Comparison of ENCODE assay signal across 20 cellular contexts in the genomic region with DNA sequence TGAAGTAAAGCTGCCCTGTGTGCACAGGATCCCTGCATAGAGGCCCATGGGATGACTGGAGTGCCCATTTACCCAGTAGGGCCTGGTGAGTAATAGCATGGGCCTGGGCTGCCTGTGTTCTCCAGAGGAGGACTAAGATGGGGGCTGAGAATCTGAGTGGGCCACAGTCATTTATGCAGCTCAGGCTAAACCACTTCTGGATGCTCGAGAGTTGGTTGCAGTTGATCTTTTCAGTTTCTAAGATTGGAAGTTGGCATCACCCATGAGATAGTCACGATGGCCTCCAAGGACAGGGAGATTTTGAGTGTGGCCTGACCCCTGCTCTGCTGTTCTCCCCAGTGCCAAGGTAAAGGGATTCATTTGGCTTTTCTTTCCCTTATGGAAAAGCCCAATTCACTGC.
DNase-seq lines count a peak whose midpoint lies in the region; ATAC-seq, FAIRE-seq and TF ChIP-seq lines count a peak whose summit lies in the region.
"Had no signal": no experiment of that assay in that cellular context is flagged by ENCODE, and none has a peak within 500 bp of the region (broad histone marks: within the 10 kb centered on the region; RNA-seq: fewer than 3 reads in every experiment).

No MANE protein-coding gene starts in this region.

- no peaks in the 10 kb centered on the region for H3K9me3 Mint-ChIP-seq in CD4-positive, alpha-beta T cell
- H3K9me3 Mint-ChIP-seq: CD8-positive, alpha-beta memory T cell had no signal

- H3K4me3 ChIP-seq in heart right ventricle (no peak overlapping the region), right cardiac atrium (ENCODE audit: low read length) (no peak overlapping the region), coronary artery (no peak overlapping the region), keratinocyte (ENCODE audit: control insufficient read depth in 2 of 3, extremely low read depth in 1 of 3, insufficient read depth in 2 of 3, low read depth in 1 of 3, low read length in 3 of 3) (no peak overlapping the region), tibial artery (no peak overlapping the region)
- H3K4me3 ChIP-seq: A549 had no signal

- H3K9ac ChIP-seq in keratinocyte (ENCODE audit: control insufficient read depth, extremely low read depth, insufficient read depth, low read length) = no peak overlapping the region

- ATAC-seq in heart right ventricle = peak in 6 of 8 donors; percentile 51 to 70 (median 54)
- no peak for ATAC-seq in right cardiac atrium
- ATAC-seq in CD4-positive, alpha-beta T cell (ENCODE audit: poor library complexity) = no peak
- ATAC-seq: A549, HCT116, HepG2 had no signal

- 60 to 61% methylated on average over 2 of the region's 2 CpGs for WGBS in heart right ventricle, 2 donors
- 80% methylated on average over 2 of the region's 2 CpGs for WGBS in right cardiac atrium

- peak overlapping the region; percentile 30 for H2AFZ ChIP-seq in keratinocyte (ENCODE audit: control insufficient read depth, low read length)

- H3K4me1 ChIP-seq in heart right ventricle = peaks cover 0 to 14% (median 0%) of the 10 kb centered on the region in 9 donors
- H3K4me1 ChIP-seq in right cardiac atrium (ENCODE audit: control insufficient read depth, insufficient read depth, low read length) = no peaks in the 10 kb centered on the region
- H3K4me1 ChIP-seq in keratinocyte (ENCODE audit: control insufficient read depth, extremely low read depth, insufficient read depth, low read length) = peaks cover 27% of the 10 kb centered on the region
- H3K4me1 ChIP-seq in tibial artery = peaks cover 0 to 63% (median 26%) of the 10 kb centered on the region in 4 donors
- H3K4me1 ChIP-seq: A549 had no signal

- H3K27me3 Mint-ChIP-seq in CD4-positive, alpha-beta T cell = no peaks in the 10 kb centered on the region

- dilution Hi-C loops in keratinocyte (cut with MboI; ENCODE audit: extremely low pct_ligation_motif_present, low sequenced_read_pairs) = no loop called here

- H3K9me1 ChIP-seq in keratinocyte (ENCODE audit: control insufficient read depth, extremely low read depth, insufficient read depth, low read length) = no peaks in the 10 kb centered on the region

- H3K27ac ChIP-seq in heart right ventricle (no peak overlapping the region), right cardiac atrium (ENCODE audit: low read length) (no peak overlapping the region), coronary artery (peak overlapping the region; percentile 3 to 49), keratinocyte (ENCODE audit: control insufficient read depth, insufficient read depth, low read length) (no peak overlapping the region), tibial artery (peak overlapping the region; percentile 48 to 78)
- no peak overlapping the region for H3K27ac ChIP-seq in CD4-positive, alpha-beta T cell (ENCODE audit: low read depth, low read length)
- H3K27ac ChIP-seq: A549 had no signal

- intact Hi-C loops in heart right ventricle (cut with DNase I) = no loop called here
- intact Hi-C loops in right cardiac atrium (cut with DNase I) = no loop called here
- intact Hi-C loops in tibial artery (cut with DNase I; ENCODE audit: low total_unique reads) = no loop called here
- intact Hi-C loops in CD4-positive, alpha-beta T cell (cut with DNase I, micrococcal nuclease) = no loop called here

- H4K20me1 ChIP-seq in keratinocyte (ENCODE audit: control insufficient read depth, extremely low read depth, insufficient read depth, low read length) = no peaks in the 10 kb centered on the region

- H3K27ac Mint-ChIP-seq in CD4-positive, alpha-beta T cell = no peak overlapping the region
- H3K27ac Mint-ChIP-seq: CD14-positive monocyte; CD8-positive, alpha-beta memory T cell had no signal

- no peak for FAIRE-seq in keratinocyte (lab: Jason Lieb, UNC)
- FAIRE-seq: A549, GM12892, GM19239, H54, HepG2, HTR-8/SVneo had no signal

- TF ChIP-seq CTCF in heart right ventricle (IDR thresholded peaks at IDR 0.05) = no peak
- TF ChIP-seq CTCF in coronary artery (IDR thresholded peaks at IDR 0.05) = no peak
- no peak for TF ChIP-seq CTCF in keratinocyte (optimal IDR thresholded peaks at IDR 0.05 in 1 of 3, IDR thresholded peaks at IDR 0.05 in 1 of 3, conservative IDR thresholded peaks at IDR 0.05 in 1 of 3; ENCODE audit: extremely low read depth in 1 of 3, insufficient read depth in 2 of 3, low read length in 3 of 3)
- TF ChIP-seq CTCF in tibial artery (IDR thresholded peaks at IDR 0.05) = no peak
- TF ChIP-seq CTCF in GM20000 (IDR thresholded peaks at IDR 0.05; ENCODE audit: extremely low read depth, missing control alignments) = no peak
- TF ChIP-seq CTCF in CD4-positive, alpha-beta T cell (IDR thresholded peaks at IDR 0.05) = no peak

- H3K4me1 Mint-ChIP-seq in CD4-positive, alpha-beta T cell (ENCODE audit: low read depth) = no peaks in the 10 kb centered on the region
- H3K4me1 Mint-ChIP-seq: CD8-positive, alpha-beta memory T cell had no signal

- DNase-seq in heart right ventricle (no peak), right cardiac atrium (no peak), coronary artery (ENCODE audit: low spot score) (no peak), keratinocyte (ENCODE audit: low read depth, low spot score) (no peak), tibial artery (no peak), NCI-H1092 (lab: John Stamatoyannopoulos, UW) (no peak), GM20000 (ENCODE audit: low spot score) (no peak)
- no peak for DNase-seq in CD4-positive, alpha-beta T cell
- DNase-seq: Caco-2; CD8-positive, alpha-beta memory T cell; DND-41; GDM1 had no signal

- POLR2A ChIA-PET in CD4-positive, alpha-beta T cell (lab: Charles Lee) = no interaction called here

- H3K9me3 ChIP-seq in heart right ventricle = no peaks in the 10 kb centered on the region
- no peaks in the 10 kb centered on the region for H3K9me3 ChIP-seq in right cardiac atrium (ENCODE audit: control insufficient read depth, low read length)
- no peaks in the 10 kb centered on the region for H3K9me3 ChIP-seq in keratinocyte (ENCODE audit: control insufficient read depth, low read depth, low read length)
- H3K9me3 ChIP-seq in tibial artery = no peaks in the 10 kb centered on the region
- H3K9me3 ChIP-seq in CD4-positive, alpha-beta T cell (ENCODE audit: control insufficient read depth, low read length) = no peaks in the 10 kb centered on the region
- H3K9me3 ChIP-seq: A549, Caco-2 had no signal

- H3K36me3 ChIP-seq in heart right ventricle (no peaks in the 10 kb centered on the region), keratinocyte (ENCODE audit: control insufficient read depth in 2 of 2, extremely low read depth in 1 of 2, insufficient read depth in 2 of 2, low read length in 2 of 2) (no peaks in the 10 kb centered on the region), tibial artery (no peaks in the 10 kb centered on the region)

- H3K4me3 Mint-ChIP-seq in CD4-positive, alpha-beta T cell = no peak overlapping the region
- H3K4me3 Mint-ChIP-seq: CD14-positive monocyte; CD8-positive, alpha-beta memory T cell had no signal

- no peaks in the 10 kb centered on the region for H3K79me2 ChIP-seq in keratinocyte (ENCODE audit: control insufficient read depth, insufficient read depth, low read length)

- CTCF ChIA-PET in CD4-positive, alpha-beta T cell (lab: Charles Lee) = no interaction called here

- peak overlapping the region; percentile 46 for H3K4me2 ChIP-seq in keratinocyte (ENCODE audit: control insufficient read depth, extremely low read depth, insufficient read depth, low read depth, low read length)
- H3K4me2 ChIP-seq: A549 had no signal

- H3K27me3 ChIP-seq in heart right ventricle = no peaks in the 10 kb centered on the region
- H3K27me3 ChIP-seq in right cardiac atrium (ENCODE audit: control insufficient read depth, insufficient read depth) = no peaks in the 10 kb centered on the region
- H3K27me3 ChIP-seq in keratinocyte (ENCODE audit: control insufficient read depth, extremely low read depth, insufficient read depth, low read length) = no peaks in the 10 kb centered on the region
- no peaks in the 10 kb centered on the region for H3K27me3 ChIP-seq in tibial artery
- no peaks in the 10 kb centered on the region for H3K27me3 ChIP-seq in CD4-positive, alpha-beta T cell (ENCODE audit: control insufficient read depth, insufficient read depth, low read length)

- H3K36me3 Mint-ChIP-seq in CD4-positive, alpha-beta T cell (ENCODE audit: low read depth) = no peaks in the 10 kb centered on the region
- H3K36me3 Mint-ChIP-seq: CD14-positive monocyte; CD8-positive, alpha-beta memory T cell had no signal

Comparison
In these comparisons a context has a peak if more than half of its experiments do, and no peak if none do; other contexts are left out.
1. ATAC-seq: peak in heart right ventricle (6 of 8); none in right cardiac atrium (0 of 2) and CD4-positive, alpha-beta T cell (single experiment).
2. H3K27ac ChIP-seq: peak in coronary artery (2 of 2) and tibial artery (2 of 2); none in heart right ventricle (0 of 10), right cardiac atrium (single experiment), keratinocyte (single experiment) and CD4-positive, alpha-beta T cell (single experiment).